1 cellular context compared by ENCODE assay signal in genomic region chr6:148166339-148166949, GRCh38.
TF ChIP-seq lines count a peak whose summit lies in the region.

No MANE protein-coding gene starts in this region.

TF ChIP-seq in H1, 55 proteins besides CTCF, POLR2A, EP300 and RAD21 (continued from another document):
- no peak for TF ChIP-seq CHD7 (IDR thresholded peaks at IDR 0.05; ENCODE audit: insufficient replicate concordance, low read length)
- no peak for TF ChIP-seq POLR2AphosphoS5 (IDR thresholded peaks at IDR 0.05; ENCODE audit: low read depth, low read length)
- TF ChIP-seq SUZ12 (IDR thresholded peaks at IDR 0.05; ENCODE audit: low read length), result no peak
- no peak for TF ChIP-seq FOSL1 (IDR thresholded peaks at IDR 0.05; ENCODE audit: insufficient read depth, low read depth, low read length)
- no peak for TF ChIP-seq BACH1 (IDR thresholded peaks at IDR 0.05; ENCODE audit: low read length)
- TF ChIP-seq CEBPB (IDR thresholded peaks at IDR 0.05; ENCODE audit: low read depth, low read length), result no peak
- TF ChIP-seq, protein P1, sequence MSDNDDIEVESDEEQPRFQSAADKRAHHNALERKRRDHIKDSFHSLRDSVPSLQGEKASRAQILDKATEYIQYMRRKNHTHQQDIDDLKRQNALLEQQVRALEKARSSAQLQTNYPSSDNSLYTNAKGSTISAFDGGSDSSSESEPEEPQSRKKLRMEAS (IDR thresholded peaks at IDR 0.05), result no peak
- TF ChIP-seq TEAD4 (IDR thresholded peaks at IDR 0.05; ENCODE audit: low read depth, low read length), result no peak
